ENCODE assay signal across 8 cellular contexts in the genomic region with DNA sequence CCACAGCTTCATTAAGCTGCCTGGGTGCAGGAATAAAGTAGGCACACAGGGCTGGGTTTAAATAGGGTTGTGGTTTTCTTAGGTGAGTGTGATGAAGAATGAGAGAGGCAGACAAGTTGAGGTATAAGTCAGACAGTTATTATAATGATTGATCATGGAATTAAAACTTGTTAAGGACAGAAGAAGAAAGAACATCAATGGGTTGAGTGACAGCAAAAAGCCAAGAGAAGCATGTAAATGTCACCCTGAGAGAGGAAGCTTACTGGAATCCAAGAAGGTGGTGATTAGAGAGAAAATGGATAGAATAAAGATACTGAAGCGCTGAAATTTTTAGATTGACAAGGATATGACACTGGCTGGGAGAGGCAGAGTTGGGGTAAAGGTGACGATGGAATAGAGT.
"Had no signal": no experiment of that assay in that cellular context is flagged by ENCODE, and none has a peak within 500 bp of the region (broad histone marks: within the 10 kb centered on the region; RNA-seq: fewer than 3 reads in every experiment).

No MANE protein-coding gene starts in this region.

- DNase-seq: IMR-90, KBM-7, KG1 had no signal

- H3K9ac ChIP-seq: KMS-11 had no signal

- H3K4me2 ChIP-seq: KMS-11 had no signal

- H3K27ac ChIP-seq: HL-60, KMS-11 had no signal

- H3K36me3 Mint-ChIP-seq: IgD-negative memory B cell had no signal

- H3K4me3 ChIP-seq: K562 had no signal

- H3K4me3 Mint-ChIP-seq: IgD-negative memory B cell had no signal

- H3K4me1 Mint-ChIP-seq: IgD-negative memory B cell had no signal

- H3K27me3 Mint-ChIP-seq: IgD-negative memory B cell had no signal

- ATAC-seq: HepG2, K562 had no signal
